ENCODE assay signal across 8 cellular contexts in the genomic region with DNA sequence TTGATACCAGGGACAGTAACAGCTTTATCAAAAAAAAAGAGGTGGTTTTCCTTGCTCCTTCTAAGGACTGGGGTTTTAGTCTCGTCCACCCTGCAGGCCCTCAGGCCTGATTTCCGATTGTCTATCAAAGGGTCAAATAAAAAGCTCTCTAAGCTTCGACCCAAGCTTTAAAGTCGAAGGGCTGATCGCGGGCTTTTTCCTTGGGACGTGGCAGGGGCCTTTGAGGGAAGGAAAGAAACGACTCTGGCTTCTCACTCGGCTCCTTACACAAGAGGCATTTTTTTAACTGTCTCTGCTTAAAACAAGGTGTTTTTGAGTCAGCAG. TPM values are rescaled to one million over a fixed set of nuclear protein-coding genes. Genes with fewer than 3 reads are reported as not detected.
DNase-seq lines count a peak whose midpoint lies in the region; ATAC-seq and TF ChIP-seq lines count a peak whose summit lies in the region.

No MANE protein-coding gene starts in this region.

- peaks cover 16% of the 10 kb centered on the region for H3K4me1 ChIP-seq in stomach smooth muscle (ENCODE audit: control insufficient read depth, insufficient read depth, low read length)

- peak overlapping the region; percentile 95 for H3K4me3 ChIP-seq in iPS-18c (ENCODE audit: insufficient read depth, low read depth, low read length)
- peak overlapping the region; percentile 61 to 92 for H3K4me3 ChIP-seq in stomach smooth muscle (ENCODE audit: low read length in 2 of 2)

- H3K9me3 ChIP-seq in iPS-18c (ENCODE audit: control insufficient read depth, insufficient read depth, low read length) = peaks cover 2% of the 10 kb centered on the region
- H3K9me3 ChIP-seq in stomach smooth muscle (ENCODE audit: control insufficient read depth in 2 of 2, low read length in 2 of 2) = no peaks in the 10 kb centered on the region

- TF ChIP-seq CTCF in activated B cell treated with CpG ODN at 0.5 μM for 24 hours (IDR thresholded peaks at IDR 0.05) = no peak

- peaks cover 25% of the 10 kb centered on the region for H3K4me1 Mint-ChIP-seq in activated B cell treated with CpG ODN at 0.5 μM for 24 hours

- DNase-seq in NCI-H510A treated with DMSO at 0.1 percent for 48 hours (lab: John Stamatoyannopoulos, UW) = peak; percentile 50
- no peak for DNase-seq in NCI-H510A (lab: John Stamatoyannopoulos, UW)
- no peak for DNase-seq in activated B cell treated with CpG ODN at 0.5 μM for 24 hours
- DNase-seq in AG08396 (ENCODE audit: low spot score) = no peak
- no peak for DNase-seq in GDM1 (lab: John Stamatoyannopoulos, UW)
- DNase-seq in epidermal melanocyte (ENCODE audit: insufficient read length, low spot score) = no peak

- H3K27me3 Mint-ChIP-seq in activated B cell treated with CpG ODN at 0.5 μM for 24 hours = no peaks in the 10 kb centered on the region

- H3K27ac ChIP-seq in stomach smooth muscle (ENCODE audit: low read length) = peak overlapping the region; percentile 96

- H3K27ac Mint-ChIP-seq in activated B cell treated with CpG ODN at 0.5 μM for 24 hours = peak overlapping the region; percentile 87

- H3K4me3 Mint-ChIP-seq in activated B cell treated with CpG ODN at 0.5 μM for 24 hours = peak overlapping the region; percentile 92

- CTCF ChIA-PET in activated B cell treated with CpG ODN at 0.5 μM for 24 hours (lab: Charles Lee) = interaction anchor here (0.8 to 3.1 kb wide), 2 partner anchors 20 to 166 kb away, joined by 3 to 15 read pairs; no protein-coding TSS in a partner anchor

- no peaks in the 10 kb centered on the region for H3K36me3 ChIP-seq in stomach smooth muscle (ENCODE audit: control insufficient read depth in 2 of 2, insufficient read depth in 2 of 2, low read length in 2 of 2)

- POLR2A ChIA-PET in activated B cell treated with CpG ODN at 0.5 μM for 24 hours (lab: Charles Lee) = interaction anchor here (0.7 to 3.2 kb wide), 8 partner anchors 9 to 119 kb away, joined by 3 to 39 read pairs (median 4); partner anchors contain the start of gene YEATS2

- no peak for ATAC-seq in activated B cell treated with CpG ODN at 0.5 μM for 24 hours (ENCODE audit: low read depth)

- no peaks in the 10 kb centered on the region for H3K9me3 Mint-ChIP-seq in activated B cell treated with CpG ODN at 0.5 μM for 24 hours

- H3K9ac ChIP-seq in stomach smooth muscle (ENCODE audit: low read length in 2 of 2) = peak overlapping the region; percentile 87 to 92

- peaks cover 4% of the 10 kb centered on the region for H3K36me3 Mint-ChIP-seq in activated B cell treated with CpG ODN at 0.5 μM for 24 hours (ENCODE audit: low read depth)

- intact Hi-C loops in activated B cell treated with CpG ODN at 0.5 μM for 24 hours (cut with micrococcal nuclease) = loop anchor here (1.0 to 5.0 kb wide), 5 partner anchors 108 to 727 kb away; partner anchors contain the start of genes AP2M1, CLCN2 and POLR2H

- H3K27me3 ChIP-seq in stomach smooth muscle (ENCODE audit: control insufficient read depth in 1 of 2, insufficient read depth in 2 of 2, low read length in 2 of 2) = no peaks in the 10 kb centered on the region

RNA-seq across cellular contexts. Expression of gene KLHL24, which starts 0.4 kb away (rescaled TPM):
- total RNA-seq in activated B cell treated with CpG ODN at 0.5 μM for 24 hours = 31.6 and 33.9 TPM in 2 replicates
